In genomic region chr10:110547139-110547761, GRCh38 we compare ENCODE assay signal across 8 cellular contexts. TPM values are rescaled to one million over a fixed set of nuclear protein-coding genes. Genes with fewer than 3 reads are reported as not detected.
DNase-seq lines count a peak whose midpoint lies in the region; ATAC-seq and TF ChIP-seq lines count a peak whose summit lies in the region.

No MANE protein-coding gene starts in this region.

- no peaks in the 10 kb centered on the region for H3F3A ChIP-seq in PC-3 (ENCODE audit: low read length, unreplicated experiment)

- H3K36me3 ChIP-seq in PC-3 (ENCODE audit: low read depth, low read length) (no peaks in the 10 kb centered on the region), mesendoderm (ENCODE audit: control insufficient read depth, insufficient read depth, low read length) (no peaks in the 10 kb centered on the region)

- H3K4me1 Mint-ChIP-seq in activated naive CD4-positive, alpha-beta T cell treated with anti-CD3 and anti-CD28 coated beads, Interleukin-2, amount 50 U/mL, for 24 hours, result peaks cover 11% of the 10 kb centered on the region

- H4K8ac ChIP-seq in mesendoderm (ENCODE audit: low read depth, low read length), result no peak overlapping the region

- H3K9me3 ChIP-seq in PC-3 (ENCODE audit: low read length), result no peaks in the 10 kb centered on the region

- WGBS in mesendoderm (ENCODE audit: extremely low coverage, insufficient coverage, low lambda C conversion rate), result 100% methylated on average over 1 of the region's 8 CpGs

- DNase-seq in activated naive CD4-positive, alpha-beta T cell treated with Interleukin-2 at 50 U/mL for 16 hours, result no peak
- DNase-seq in PC-3 (peak; percentile 71), dermis microvascular lymphatic vessel endothelial cell (ENCODE audit: low read depth in 2 of 2) (peak; percentile 50 to 72), mesendoderm (peak; percentile 77)
- no peak for DNase-seq in activated CD4-positive, alpha-beta T cell treated with anti-CD3 and anti-CD28 coated beads for 4 hours

- H2AFZ ChIP-seq in PC-3 (ENCODE audit: low read length), result peak overlapping the region; percentile 65

- H2BK15ac ChIP-seq in mesendoderm (replicated peaks; ENCODE audit: low read depth), result no peak overlapping the region

- H3K27ac ChIP-seq in PC-3 (ENCODE audit: low read length) (no peak overlapping the region), mesendoderm (ENCODE audit: low read depth, low read length) (no peak overlapping the region)

- no peak overlapping the region for H3K23ac ChIP-seq in mesendoderm (ENCODE audit: low read length)

- TF ChIP-seq CTCF in PC-3 (conservative IDR thresholded peaks at IDR 0.05; ENCODE audit: low read depth, low read length), result peak; percentile 78

- no peak overlapping the region for H2BK120ac ChIP-seq in mesendoderm (ENCODE audit: low read depth, low read length)

- H3K9me3 Mint-ChIP-seq in activated naive CD4-positive, alpha-beta T cell treated with anti-CD3 and anti-CD28 coated beads, Interleukin-2, amount 50 U/mL, for 24 hours, result no peaks in the 10 kb centered on the region

- H3K18ac ChIP-seq in mesendoderm (ENCODE audit: low read length), result no peak overlapping the region

- peaks cover 3% of the 10 kb centered on the region for H3K27me3 Mint-ChIP-seq in activated naive CD4-positive, alpha-beta T cell treated with anti-CD3 and anti-CD28 coated beads, Interleukin-2, amount 50 U/mL, for 24 hours

- no peak overlapping the region for H3K4ac ChIP-seq in mesendoderm (ENCODE audit: low read depth, low read length)

- H3K79me2 ChIP-seq in PC-3 (ENCODE audit: low read length), result no peaks in the 10 kb centered on the region
- no peaks in the 10 kb centered on the region for H3K79me2 ChIP-seq in mesendoderm (ENCODE audit: control insufficient read depth, insufficient read depth, low read length)

- H3K4me2 ChIP-seq in PC-3 (ENCODE audit: low read length) (no peak overlapping the region), mesendoderm (ENCODE audit: low read length) (no peak overlapping the region)

- H3K36me3 Mint-ChIP-seq in activated naive CD4-positive, alpha-beta T cell treated with anti-CD3 and anti-CD28 coated beads, Interleukin-2, amount 50 U/mL, for 24 hours, result no peaks in the 10 kb centered on the region

- ATAC-seq in HG03565 (IDR thresholded peaks at IDR 0.05; ENCODE audit: unreplicated experiment) (peak; percentile 56), PC-3 (peak; percentile 53; the same call in 1 of the 2 replicates), HG02798 (IDR thresholded peaks at IDR 0.05; ENCODE audit: poor library complexity, unreplicated experiment) (no peak)

- BruUV-seq in PC-3 (replicated peaks; lab: Mats Ljungman, UMichigan), result no TSS peak

- no peak overlapping the region for H2BK5ac ChIP-seq in mesendoderm (ENCODE audit: low read length)

- no peaks in the 10 kb centered on the region for H3K79me1 ChIP-seq in mesendoderm (ENCODE audit: low read length)

- no peak overlapping the region for H3K4me3 ChIP-seq in PC-3 (ENCODE audit: low read length)
- H3K4me3 ChIP-seq in mesendoderm (ENCODE audit: low read length), result no peak overlapping the region

- no peak overlapping the region for H2AK5ac ChIP-seq in mesendoderm (ENCODE audit: low read length)

- no peaks in the 10 kb centered on the region for H3K27me3 ChIP-seq in PC-3 (ENCODE audit: low read length)
- no peaks in the 10 kb centered on the region for H3K27me3 ChIP-seq in mesendoderm (ENCODE audit: insufficient read depth, low read length, poor library complexity)

- H3K56ac ChIP-seq in mesendoderm (ENCODE audit: low read length), result no peak overlapping the region

- peak overlapping the region; percentile 53 for H3K27ac Mint-ChIP-seq in activated naive CD4-positive, alpha-beta T cell treated with anti-CD3 and anti-CD28 coated beads, Interleukin-2, amount 50 U/mL, for 24 hours

- POLR2A ChIA-PET in PC-3 (lab: Charles Lee; ENCODE audit: unreplicated experiment), result no interaction called here

- CTCF ChIA-PET in PC-3 (lab: Charles Lee), result interaction anchor here (0.6 kb wide), 1 partner anchor 194 kb away, joined by 3 read pairs; no protein-coding TSS in a partner anchor

- no peaks in the 10 kb centered on the region for H3K9me2 ChIP-seq in PC-3 (replicated peaks; ENCODE audit: low read length)

- H3K9ac ChIP-seq in PC-3 (ENCODE audit: low read length), result no peak overlapping the region
- H3K9ac ChIP-seq in mesendoderm (ENCODE audit: low read length), result no peak overlapping the region

- H4K5ac ChIP-seq in mesendoderm (ENCODE audit: low read length), result no peak overlapping the region

- intact Hi-C loops in PC-3 (cut with micrococcal nuclease), result loop anchor here (1.0 to 5.0 kb wide), 2 partner anchors 35 to 241 kb away; no protein-coding TSS in a partner anchor

- no peak overlapping the region for H3K4me3 Mint-ChIP-seq in activated naive CD4-positive, alpha-beta T cell treated with anti-CD3 and anti-CD28 coated beads, Interleukin-2, amount 50 U/mL, for 24 hours

- H4K20me1 ChIP-seq in PC-3 (ENCODE audit: low read length), result no peaks in the 10 kb centered on the region

- H3K4me1 ChIP-seq in PC-3 (ENCODE audit: insufficient read depth, low read length) (peaks cover 3% of the 10 kb centered on the region; the same call in 1 of the 2 replicates), mesendoderm (ENCODE audit: control insufficient read depth, low read depth, low read length) (peaks cover 6% of the 10 kb centered on the region)

RNA-seq across cellular contexts. Expression of gene SMC3, which starts 20.2 kb away (rescaled TPM):
- total RNA-seq in PC-3 (2014; rRNA removed) (18.4 and 20.3 TPM in 2 replicates), dermis microvascular lymphatic vessel endothelial cell (16.3 and 18.4 TPM in 2 replicates)
- polyA plus RNA-seq in mesendoderm (2013, experiment 1 of 2), result 103 TPM
- 102 TPM for polyA plus RNA-seq in mesendoderm (2013, experiment 2 of 2)

RNA-seq across cellular contexts. Expression of gene DUSP5, which starts 49.5 kb away (rescaled TPM):
- total RNA-seq in PC-3 (2014; rRNA removed) (205 and 206 TPM in 2 replicates), dermis microvascular lymphatic vessel endothelial cell (34.1 and 41.1 TPM in 2 replicates)
- 52.5 TPM for polyA plus RNA-seq in mesendoderm (2013, experiment 1 of 2)
- polyA plus RNA-seq in mesendoderm (2013, experiment 2 of 2), result 50.7 TPM

Comparison
In these comparisons a context has a peak if more than half of its experiments do, and no peak if none do; other contexts are left out.
1. DNase-seq: peak in PC-3 (single experiment), dermis microvascular lymphatic vessel endothelial cell (2 of 2) and mesendoderm (single experiment); none in activated naive CD4-positive, alpha-beta T cell treated with Interleukin-2 at 50 U/mL for 16 hours (single experiment) and activated CD4-positive, alpha-beta T cell treated with anti-CD3 and anti-CD28 coated beads for 4 hours (0 of 2).